In the genomic region with DNA sequence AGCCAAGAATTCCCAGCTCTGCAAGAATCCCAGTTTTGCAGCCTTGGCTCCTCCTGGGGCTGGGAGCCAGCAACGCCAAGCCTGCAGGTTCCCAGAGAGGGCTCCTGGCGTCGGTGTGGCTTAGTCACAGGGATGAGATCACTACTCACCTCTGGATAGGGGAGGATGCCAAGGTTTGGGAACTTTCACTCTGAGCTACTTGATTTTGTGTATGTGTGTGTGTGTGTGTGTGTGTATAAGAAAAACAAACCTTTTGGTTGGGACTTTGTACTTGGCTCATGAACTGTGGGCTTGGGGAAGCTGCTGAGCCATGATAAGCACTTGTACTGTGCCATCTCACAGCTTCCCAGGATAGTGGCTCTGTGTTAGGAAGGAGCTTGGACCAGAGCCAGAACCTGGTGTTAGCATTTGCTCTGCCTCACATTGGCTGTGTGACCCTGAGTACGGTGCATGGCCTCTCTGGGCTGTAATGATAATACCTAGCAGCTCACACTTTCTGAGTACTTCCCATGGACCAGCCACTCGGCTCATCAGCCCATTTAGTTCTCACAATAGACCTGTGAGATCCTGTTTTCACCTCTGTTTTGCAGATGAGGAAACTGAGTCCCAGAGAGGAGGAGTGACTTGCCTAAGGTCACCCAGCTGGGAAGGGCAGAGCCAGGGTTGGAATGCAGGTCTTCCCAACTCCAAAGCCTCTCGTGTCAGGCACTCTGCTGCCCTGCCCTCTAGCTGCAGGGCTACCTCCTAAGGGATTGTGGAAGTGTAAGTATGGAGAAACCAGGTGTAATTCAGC, we compare ENCODE assay signal across 1 cellular context.
TF ChIP-seq lines count a peak whose summit lies in the region.

No MANE protein-coding gene starts in this region.

TF ChIP-seq in HepG2, 621 proteins besides CTCF, POLR2A, EP300 and RAD21 (continued from another document and continues in another):
- TF ChIP-seq, protein P1, sequence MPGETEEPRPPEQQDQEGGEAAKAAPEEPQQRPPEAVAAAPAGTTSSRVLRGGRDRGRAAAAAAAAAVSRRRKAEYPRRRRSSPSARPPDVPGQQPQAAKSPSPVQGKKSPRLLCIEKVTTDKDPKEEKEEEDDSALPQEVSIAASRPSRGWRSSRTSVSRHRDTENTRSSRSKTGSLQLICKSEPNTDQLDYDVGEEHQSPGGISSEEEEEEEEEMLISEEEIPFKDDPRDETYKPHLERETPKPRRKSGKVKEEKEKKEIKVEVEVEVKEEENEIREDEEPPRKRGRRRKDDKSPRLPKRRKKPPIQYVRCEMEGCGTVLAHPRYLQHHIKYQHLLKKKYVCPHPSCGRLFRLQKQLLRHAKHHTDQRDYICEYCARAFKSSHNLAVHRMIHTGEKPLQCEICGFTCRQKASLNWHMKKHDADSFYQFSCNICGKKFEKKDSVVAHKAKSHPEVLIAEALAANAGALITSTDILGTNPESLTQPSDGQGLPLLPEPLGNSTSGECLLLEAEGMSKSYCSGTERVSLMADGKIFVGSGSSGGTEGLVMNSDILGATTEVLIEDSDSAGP (CRISPR knock-in tag; IDR thresholded peaks at IDR 0.05; ENCODE audit: borderline replicate concordance) = peak; percentile 30
- TF ChIP-seq PHF20 (CRISPR knock-in tag; IDR thresholded peaks at IDR 0.05) = no peak
- TF ChIP-seq AGO1 (IDR thresholded peaks at IDR 0.05; ENCODE audit: low read depth, low read length, poor library complexity, severe bottlenecking) = no peak
- TF ChIP-seq ESRRA (CRISPR knock-in tag; IDR thresholded peaks at IDR 0.05; ENCODE audit: low read depth) = 0 out of 2 replicates have a peak, but pooled peaks have one; percentile 61
- TF ChIP-seq GTF2F1 (IDR thresholded peaks at IDR 0.05; ENCODE audit: low read length) = no peak
- no peak for TF ChIP-seq STAT5B (CRISPR knock-in tag; IDR thresholded peaks at IDR 0.05)
- TF ChIP-seq RBM22 (optimal IDR thresholded peaks at IDR 0.05; ENCODE audit: low read length) = no peak
- peak; percentile 100 for TF ChIP-seq ZNF768 (CRISPR knock-in tag; IDR thresholded peaks at IDR 0.05)
- TF ChIP-seq GATA4 (IDR thresholded peaks at IDR 0.05; ENCODE audit: borderline replicate concordance, low read depth) = no peak
- no peak for TF ChIP-seq ZNF337 (CRISPR knock-in tag; IDR thresholded peaks at IDR 0.05; ENCODE audit: borderline replicate concordance, low read depth)
- no peak for TF ChIP-seq CEBPG (CRISPR knock-in tag; IDR thresholded peaks at IDR 0.05)
- TF ChIP-seq, protein P2, sequence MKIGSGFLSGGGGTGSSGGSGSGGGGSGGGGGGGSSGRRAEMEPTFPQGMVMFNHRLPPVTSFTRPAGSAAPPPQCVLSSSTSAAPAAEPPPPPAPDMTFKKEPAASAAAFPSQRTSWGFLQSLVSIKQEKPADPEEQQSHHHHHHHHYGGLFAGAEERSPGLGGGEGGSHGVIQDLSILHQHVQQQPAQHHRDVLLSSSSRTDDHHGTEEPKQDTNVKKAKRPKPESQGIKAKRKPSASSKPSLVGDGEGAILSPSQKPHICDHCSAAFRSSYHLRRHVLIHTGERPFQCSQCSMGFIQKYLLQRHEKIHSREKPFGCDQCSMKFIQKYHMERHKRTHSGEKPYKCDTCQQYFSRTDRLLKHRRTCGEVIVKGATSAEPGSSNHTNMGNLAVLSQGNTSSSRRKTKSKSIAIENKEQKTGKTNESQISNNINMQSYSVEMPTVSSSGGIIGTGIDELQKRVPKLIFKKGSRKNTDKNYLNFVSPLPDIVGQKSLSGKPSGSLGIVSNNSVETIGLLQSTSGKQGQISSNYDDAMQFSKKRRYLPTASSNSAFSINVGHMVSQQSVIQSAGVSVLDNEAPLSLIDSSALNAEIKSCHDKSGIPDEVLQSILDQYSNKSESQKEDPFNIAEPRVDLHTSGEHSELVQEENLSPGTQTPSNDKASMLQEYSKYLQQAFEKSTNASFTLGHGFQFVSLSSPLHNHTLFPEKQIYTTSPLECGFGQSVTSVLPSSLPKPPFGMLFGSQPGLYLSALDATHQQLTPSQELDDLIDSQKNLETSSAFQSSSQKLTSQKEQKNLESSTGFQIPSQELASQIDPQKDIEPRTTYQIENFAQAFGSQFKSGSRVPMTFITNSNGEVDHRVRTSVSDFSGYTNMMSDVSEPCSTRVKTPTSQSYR (CRISPR knock-in tag; IDR thresholded peaks at IDR 0.05; ENCODE audit: borderline replicate concordance) = no peak
- no peak for TF ChIP-seq KLF16 (CRISPR knock-in tag; IDR thresholded peaks at IDR 0.05)
- no peak for TF ChIP-seq ZNF616 (CRISPR knock-in tag; IDR thresholded peaks at IDR 0.05; ENCODE audit: low read depth)
- no peak for TF ChIP-seq KLF11 (CRISPR knock-in tag; IDR thresholded peaks at IDR 0.05)
- peak; percentile 94 for TF ChIP-seq HNF4A (CRISPR knock-in tag; IDR thresholded peaks at IDR 0.05)
- TF ChIP-seq ZNF326 (CRISPR knock-in tag; IDR thresholded peaks at IDR 0.05; ENCODE audit: borderline replicate concordance) = no peak
- no peak for TF ChIP-seq KLF15 (CRISPR knock-in tag; IDR thresholded peaks at IDR 0.05; ENCODE audit: borderline replicate concordance)
- TF ChIP-seq ZNF629 (CRISPR knock-in tag; conservative IDR thresholded peaks at IDR 0.05) = no peak
- TF ChIP-seq MIER2 (CRISPR knock-in tag; IDR thresholded peaks at IDR 0.05) = no peak
- TF ChIP-seq ZNF260 (CRISPR knock-in tag; IDR thresholded peaks at IDR 0.05; ENCODE audit: borderline replicate concordance, low read depth) = no peak
- TF ChIP-seq, protein P3, sequence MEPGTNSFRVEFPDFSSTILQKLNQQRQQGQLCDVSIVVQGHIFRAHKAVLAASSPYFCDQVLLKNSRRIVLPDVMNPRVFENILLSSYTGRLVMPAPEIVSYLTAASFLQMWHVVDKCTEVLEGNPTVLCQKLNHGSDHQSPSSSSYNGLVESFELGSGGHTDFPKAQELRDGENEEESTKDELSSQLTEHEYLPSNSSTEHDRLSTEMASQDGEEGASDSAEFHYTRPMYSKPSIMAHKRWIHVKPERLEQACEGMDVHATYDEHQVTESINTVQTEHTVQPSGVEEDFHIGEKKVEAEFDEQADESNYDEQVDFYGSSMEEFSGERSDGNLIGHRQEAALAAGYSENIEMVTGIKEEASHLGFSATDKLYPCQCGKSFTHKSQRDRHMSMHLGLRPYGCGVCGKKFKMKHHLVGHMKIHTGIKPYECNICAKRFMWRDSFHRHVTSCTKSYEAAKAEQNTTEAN (CRISPR knock-in tag; conservative IDR thresholded peaks at IDR 0.05) = 0 out of 2 replicates have a peak, but pooled peaks have one; percentile 51
- TF ChIP-seq, protein P4, sequence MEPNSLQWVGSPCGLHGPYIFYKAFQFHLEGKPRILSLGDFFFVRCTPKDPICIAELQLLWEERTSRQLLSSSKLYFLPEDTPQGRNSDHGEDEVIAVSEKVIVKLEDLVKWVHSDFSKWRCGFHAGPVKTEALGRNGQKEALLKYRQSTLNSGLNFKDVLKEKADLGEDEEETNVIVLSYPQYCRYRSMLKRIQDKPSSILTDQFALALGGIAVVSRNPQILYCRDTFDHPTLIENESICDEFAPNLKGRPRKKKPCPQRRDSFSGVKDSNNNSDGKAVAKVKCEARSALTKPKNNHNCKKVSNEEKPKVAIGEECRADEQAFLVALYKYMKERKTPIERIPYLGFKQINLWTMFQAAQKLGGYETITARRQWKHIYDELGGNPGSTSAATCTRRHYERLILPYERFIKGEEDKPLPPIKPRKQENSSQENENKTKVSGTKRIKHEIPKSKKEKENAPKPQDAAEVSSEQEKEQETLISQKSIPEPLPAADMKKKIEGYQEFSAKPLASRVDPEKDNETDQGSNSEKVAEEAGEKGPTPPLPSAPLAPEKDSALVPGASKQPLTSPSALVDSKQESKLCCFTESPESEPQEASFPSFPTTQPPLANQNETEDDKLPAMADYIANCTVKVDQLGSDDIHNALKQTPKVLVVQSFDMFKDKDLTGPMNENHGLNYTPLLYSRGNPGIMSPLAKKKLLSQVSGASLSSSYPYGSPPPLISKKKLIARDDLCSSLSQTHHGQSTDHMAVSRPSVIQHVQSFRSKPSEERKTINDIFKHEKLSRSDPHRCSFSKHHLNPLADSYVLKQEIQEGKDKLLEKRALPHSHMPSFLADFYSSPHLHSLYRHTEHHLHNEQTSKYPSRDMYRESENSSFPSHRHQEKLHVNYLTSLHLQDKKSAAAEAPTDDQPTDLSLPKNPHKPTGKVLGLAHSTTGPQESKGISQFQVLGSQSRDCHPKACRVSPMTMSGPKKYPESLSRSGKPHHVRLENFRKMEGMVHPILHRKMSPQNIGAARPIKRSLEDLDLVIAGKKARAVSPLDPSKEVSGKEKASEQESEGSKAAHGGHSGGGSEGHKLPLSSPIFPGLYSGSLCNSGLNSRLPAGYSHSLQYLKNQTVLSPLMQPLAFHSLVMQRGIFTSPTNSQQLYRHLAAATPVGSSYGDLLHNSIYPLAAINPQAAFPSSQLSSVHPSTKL (CRISPR knock-in tag; IDR thresholded peaks at IDR 0.05) = peak; percentile 76; the same call in 1 of the 2 replicates
- TF ChIP-seq SPEN (CRISPR knock-in tag; IDR thresholded peaks at IDR 0.05; ENCODE audit: low read depth) = no peak
- no peak for TF ChIP-seq ZNF383 (CRISPR knock-in tag; IDR thresholded peaks at IDR 0.05; ENCODE audit: borderline replicate concordance)
- TF ChIP-seq NCOR1 (IDR thresholded peaks at IDR 0.05; ENCODE audit: borderline replicate concordance, low read length) = peak; percentile 81
- TF ChIP-seq, protein P5, sequence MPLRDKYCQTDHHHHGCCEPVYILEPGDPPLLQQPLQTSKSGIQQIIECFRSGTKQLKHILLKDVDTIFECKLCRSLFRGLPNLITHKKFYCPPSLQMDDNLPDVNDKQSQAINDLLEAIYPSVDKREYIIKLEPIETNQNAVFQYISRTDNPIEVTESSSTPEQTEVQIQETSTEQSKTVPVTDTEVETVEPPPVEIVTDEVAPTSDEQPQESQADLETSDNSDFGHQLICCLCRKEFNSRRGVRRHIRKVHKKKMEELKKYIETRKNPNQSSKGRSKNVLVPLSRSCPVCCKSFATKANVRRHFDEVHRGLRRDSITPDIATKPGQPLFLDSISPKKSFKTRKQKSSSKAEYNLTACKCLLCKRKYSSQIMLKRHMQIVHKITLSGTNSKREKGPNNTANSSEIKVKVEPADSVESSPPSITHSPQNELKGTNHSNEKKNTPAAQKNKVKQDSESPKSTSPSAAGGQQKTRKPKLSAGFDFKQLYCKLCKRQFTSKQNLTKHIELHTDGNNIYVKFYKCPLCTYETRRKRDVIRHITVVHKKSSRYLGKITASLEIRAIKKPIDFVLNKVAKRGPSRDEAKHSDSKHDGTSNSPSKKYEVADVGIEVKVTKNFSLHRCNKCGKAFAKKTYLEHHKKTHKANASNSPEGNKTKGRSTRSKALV (CRISPR knock-in tag; IDR thresholded peaks at IDR 0.05) = no peak
- TF ChIP-seq, protein P6, sequence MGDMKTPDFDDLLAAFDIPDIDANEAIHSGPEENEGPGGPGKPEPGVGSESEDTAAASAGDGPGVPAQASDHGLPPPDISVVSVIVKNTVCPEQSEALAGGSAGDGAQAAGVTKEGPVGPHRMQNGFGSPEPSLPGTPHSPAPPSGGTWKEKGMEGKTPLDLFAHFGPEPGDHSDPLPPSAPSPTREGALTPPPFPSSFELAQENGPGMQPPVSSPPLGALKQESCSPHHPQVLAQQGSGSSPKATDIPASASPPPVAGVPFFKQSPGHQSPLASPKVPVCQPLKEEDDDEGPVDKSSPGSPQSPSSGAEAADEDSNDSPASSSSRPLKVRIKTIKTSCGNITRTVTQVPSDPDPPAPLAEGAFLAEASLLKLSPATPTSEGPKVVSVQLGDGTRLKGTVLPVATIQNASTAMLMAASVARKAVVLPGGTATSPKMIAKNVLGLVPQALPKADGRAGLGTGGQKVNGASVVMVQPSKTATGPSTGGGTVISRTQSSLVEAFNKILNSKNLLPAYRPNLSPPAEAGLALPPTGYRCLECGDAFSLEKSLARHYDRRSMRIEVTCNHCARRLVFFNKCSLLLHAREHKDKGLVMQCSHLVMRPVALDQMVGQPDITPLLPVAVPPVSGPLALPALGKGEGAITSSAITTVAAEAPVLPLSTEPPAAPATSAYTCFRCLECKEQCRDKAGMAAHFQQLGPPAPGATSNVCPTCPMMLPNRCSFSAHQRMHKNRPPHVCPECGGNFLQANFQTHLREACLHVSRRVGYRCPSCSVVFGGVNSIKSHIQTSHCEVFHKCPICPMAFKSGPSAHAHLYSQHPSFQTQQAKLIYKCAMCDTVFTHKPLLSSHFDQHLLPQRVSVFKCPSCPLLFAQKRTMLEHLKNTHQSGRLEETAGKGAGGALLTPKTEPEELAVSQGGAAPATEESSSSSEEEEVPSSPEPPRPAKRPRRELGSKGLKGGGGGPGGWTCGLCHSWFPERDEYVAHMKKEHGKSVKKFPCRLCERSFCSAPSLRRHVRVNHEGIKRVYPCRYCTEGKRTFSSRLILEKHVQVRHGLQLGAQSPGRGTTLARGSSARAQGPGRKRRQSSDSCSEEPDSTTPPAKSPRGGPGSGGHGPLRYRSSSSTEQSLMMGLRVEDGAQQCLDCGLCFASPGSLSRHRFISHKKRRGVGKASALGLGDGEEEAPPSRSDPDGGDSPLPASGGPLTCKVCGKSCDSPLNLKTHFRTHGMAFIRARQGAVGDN (CRISPR knock-in tag; IDR thresholded peaks at IDR 0.05) = peak; percentile 22; the same call in 1 of the 2 replicates
- no peak for TF ChIP-seq ZNF331 (CRISPR knock-in tag; IDR thresholded peaks at IDR 0.05)
- TF ChIP-seq HNRNPK (IDR thresholded peaks at IDR 0.05; ENCODE audit: low read depth, low read length, poor library complexity, severe bottlenecking) = no peak
- TF ChIP-seq CBX2 (IDR thresholded peaks at IDR 0.05; ENCODE audit: low read depth, low read length) = no peak
- TF ChIP-seq CBX2 (CRISPR knock-in tag; IDR thresholded peaks at IDR 0.05; ENCODE audit: low read depth) = no peak
- peak; percentile 72; the same call in 1 of the 2 replicates for TF ChIP-seq JUN (CRISPR knock-in tag; IDR thresholded peaks at IDR 0.05)
- TF ChIP-seq ZNF549 (CRISPR knock-in tag; IDR thresholded peaks at IDR 0.05) = no peak
- TF ChIP-seq, protein P7, sequence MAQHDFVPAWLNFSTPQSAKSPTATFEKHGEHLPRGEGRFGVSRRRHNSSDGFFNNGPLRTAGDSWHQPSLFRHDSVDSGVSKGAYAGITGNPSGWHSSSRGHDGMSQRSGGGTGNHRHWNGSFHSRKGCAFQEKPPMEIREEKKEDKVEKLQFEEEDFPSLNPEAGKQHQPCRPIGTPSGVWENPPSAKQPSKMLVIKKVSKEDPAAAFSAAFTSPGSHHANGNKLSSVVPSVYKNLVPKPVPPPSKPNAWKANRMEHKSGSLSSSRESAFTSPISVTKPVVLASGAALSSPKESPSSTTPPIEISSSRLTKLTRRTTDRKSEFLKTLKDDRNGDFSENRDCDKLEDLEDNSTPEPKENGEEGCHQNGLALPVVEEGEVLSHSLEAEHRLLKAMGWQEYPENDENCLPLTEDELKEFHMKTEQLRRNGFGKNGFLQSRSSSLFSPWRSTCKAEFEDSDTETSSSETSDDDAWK (CRISPR knock-in tag; IDR thresholded peaks at IDR 0.05) = no peak
- no peak for TF ChIP-seq ZNF749 (CRISPR knock-in tag; IDR thresholded peaks at IDR 0.05; ENCODE audit: borderline replicate concordance)
- TF ChIP-seq PHF8 (CRISPR knock-in tag; IDR thresholded peaks at IDR 0.05) = no peak
- 0 out of 2 replicates have a peak, but pooled peaks have one; percentile 33 for TF ChIP-seq ZSCAN29 (CRISPR knock-in tag; conservative IDR thresholded peaks at IDR 0.05)
- TF ChIP-seq SRSF1 (optimal IDR thresholded peaks at IDR 0.05; ENCODE audit: low read depth, low read length) = no peak
- TF ChIP-seq PLRG1 (conservative IDR thresholded peaks at IDR 0.05) = no peak
- TF ChIP-seq ZNF644 (CRISPR knock-in tag; IDR thresholded peaks at IDR 0.05; ENCODE audit: low read depth) = no peak
- peak; percentile 60 for TF ChIP-seq MED1 (CRISPR knock-in tag; IDR thresholded peaks at IDR 0.05)
- TF ChIP-seq ADNP (CRISPR knock-in tag; IDR thresholded peaks at IDR 0.05) = peak; percentile 81
- TF ChIP-seq ZNF256 (CRISPR knock-in tag; conservative IDR thresholded peaks at IDR 0.05) = no peak
